9 cellular contexts compared by ENCODE assay signal in the genomic region with DNA sequence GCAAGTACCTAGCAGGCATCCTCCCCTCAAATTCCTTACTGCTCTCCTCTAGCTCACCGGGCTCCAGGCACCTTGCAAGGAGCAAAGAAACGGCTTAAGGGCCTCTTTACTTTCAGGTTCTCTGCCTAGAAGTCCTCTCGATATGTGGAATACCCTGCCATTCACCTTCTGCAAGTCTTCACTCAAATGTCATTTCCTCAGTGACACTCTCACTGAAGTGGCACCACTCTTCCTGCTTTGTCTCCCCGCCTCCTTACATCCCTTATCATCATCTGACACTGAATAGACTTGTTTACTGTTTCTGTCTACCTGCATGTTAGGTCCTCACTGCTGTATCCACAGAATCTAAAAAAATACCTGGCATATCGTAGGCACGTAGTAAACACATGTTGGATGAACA. TPM values are rescaled to one million over a fixed set of nuclear protein-coding genes. Genes with fewer than 3 reads are reported as not detected.
A peak's percentile ranks its signal among the peaks of the same experiment; 100 is the strongest.
DNase-seq lines count a peak whose midpoint lies in the region; ATAC-seq and TF ChIP-seq lines count a peak whose summit lies in the region.
"Had no signal": no experiment of that assay in that cellular context is flagged by ENCODE, and none has a peak within 500 bp of the region (broad histone marks: within the 10 kb centered on the region; RNA-seq: fewer than 3 reads in every experiment).

No MANE protein-coding gene starts in this region.

- H3K27me3 Mint-ChIP-seq in natural killer cell treated with Interleukin-12 subunit alpha and Interleukin-12 subunit beta and Interleukin-15 and Interleukin-18, amount 100 ng/mL, for 72 hours = no peaks in the 10 kb centered on the region

- H3K27ac ChIP-seq in MM.1S (ENCODE audit: low read length) (peak overlapping the region; percentile 62; the same call in 1 of the 2 replicates), coronary artery (peak overlapping the region; percentile 2 to 88), substantia nigra (ENCODE audit: low read depth, low read length, poor library complexity, severe bottlenecking) (no peak overlapping the region)

- H3K4me3 Mint-ChIP-seq in natural killer cell treated with Interleukin-12 subunit alpha and Interleukin-12 subunit beta and Interleukin-15 and Interleukin-18, amount 100 ng/mL, for 72 hours = peak overlapping the region; percentile 87

- H3K9me3 Mint-ChIP-seq in natural killer cell treated with Interleukin-12 subunit alpha and Interleukin-12 subunit beta and Interleukin-15 and Interleukin-18, amount 100 ng/mL, for 72 hours = no peaks in the 10 kb centered on the region

- H3K9ac ChIP-seq in MM.1S (ENCODE audit: low read length) = peak overlapping the region; percentile 81

- H2AFZ ChIP-seq in MM.1S (ENCODE audit: low read length) = 0 out of 2 replicates have a peak overlapping the region, but pooled peaks have one; percentile 87

- TF ChIP-seq CTCF in BJ (IDR thresholded peaks at IDR 0.05; ENCODE audit: insufficient read depth, low read depth, low read length) (no peak), MM.1S (IDR thresholded peaks at IDR 0.05; ENCODE audit: low read length) (no peak), coronary artery (IDR thresholded peaks at IDR 0.05) (no peak)

- CTCF ChIA-PET in BJ (lab: Yijun Ruan, JAX) = interaction anchor here (2.6 kb wide), 1 partner anchor 48 kb away, joined by 10 read pairs; no protein-coding TSS in a partner anchor

- H3K27me3 ChIP-seq in BJ (ENCODE audit: control insufficient read depth, insufficient read depth, low read length) = no peaks in the 10 kb centered on the region
- H3K27me3 ChIP-seq in MM.1S (replicated peaks; ENCODE audit: insufficient read depth, low read length) = no peaks in the 10 kb centered on the region

- H3K27ac Mint-ChIP-seq in natural killer cell treated with Interleukin-12 subunit alpha and Interleukin-12 subunit beta and Interleukin-15 and Interleukin-18, amount 100 ng/mL, for 72 hours = peak overlapping the region; percentile 86 to 90

- POLR2A ChIA-PET in BJ (lab: Charles Lee) = no interaction called here

- H3K79me2 ChIP-seq in MM.1S (ENCODE audit: low read length) = peaks cover 93% of the 10 kb centered on the region

- H3K4me1 ChIP-seq in MM.1S (ENCODE audit: low read length) = peaks cover 32% of the 10 kb centered on the region

- H3K4me2 ChIP-seq in MM.1S (ENCODE audit: low read depth, low read length) = peak overlapping the region; percentile 85

- ATAC-seq in natural killer cell treated with Interleukin-12 subunit alpha and Interleukin-12 subunit beta and Interleukin-15 and Interleukin-18, amount 100 ng/mL, for 72 hours = no peak
- no peak for ATAC-seq in HG03442 (IDR thresholded peaks at IDR 0.05; ENCODE audit: unreplicated experiment)

- H3K9me3 ChIP-seq in MM.1S (replicated peaks; ENCODE audit: insufficient read depth, low read length) = no peaks in the 10 kb centered on the region

- peaks cover 6% of the 10 kb centered on the region for H3K36me3 Mint-ChIP-seq in natural killer cell treated with Interleukin-12 subunit alpha and Interleukin-12 subunit beta and Interleukin-15 and Interleukin-18, amount 100 ng/mL, for 72 hours

- H4K20me1 ChIP-seq in MM.1S (ENCODE audit: insufficient read depth, low read length) = no peaks in the 10 kb centered on the region

- H3K4me3 ChIP-seq in BJ (ENCODE audit: low read depth, low read length) = peak overlapping the region; percentile 98
- peak overlapping the region; percentile 99 for H3K4me3 ChIP-seq in MM.1S (ENCODE audit: low read length)
- H3K4me3 ChIP-seq in coronary artery = peak overlapping the region; percentile 91

- peaks cover 2% of the 10 kb centered on the region for H3K36me3 ChIP-seq in BJ (ENCODE audit: control insufficient read depth, insufficient read depth, low read length)
- H3K36me3 ChIP-seq in MM.1S (replicated peaks; ENCODE audit: insufficient read depth, low read length) = no peaks in the 10 kb centered on the region; the same call in 1 of the 2 replicates

- peaks cover 31% of the 10 kb centered on the region for H3F3A ChIP-seq in MM.1S (ENCODE audit: insufficient read depth, low read length)

- H3K9me2 ChIP-seq in MM.1S (replicated peaks; ENCODE audit: insufficient read depth, low read length) = no peaks in the 10 kb centered on the region

- H3K4me1 Mint-ChIP-seq in natural killer cell treated with Interleukin-12 subunit alpha and Interleukin-12 subunit beta and Interleukin-15 and Interleukin-18, amount 100 ng/mL, for 72 hours (ENCODE audit: low read depth in 2 of 2) = peaks cover 25 to 26% of the 10 kb centered on the region in 2 donors

- DNase-seq in BJ (ENCODE audit: low read depth) (no peak), MM.1S (peak; percentile 30), coronary artery (ENCODE audit: low spot score) (no peak), NCI-H2196 treated with DMSO at 0.1 percent for 48 hours (lab: John Stamatoyannopoulos, UW; ENCODE audit: unreplicated experiment) (no peak), NCI-H187 treated with DMSO at 0.1 percent for 48 hours (lab: John Stamatoyannopoulos, UW) (no peak), substantia nigra (lab: John Stamatoyannopoulos, UW) (no peak)
- DNase-seq in natural killer cell treated with Interleukin-12 subunit alpha and Interleukin-12 subunit beta and Interleukin-15 and Interleukin-18, amount 100 ng/mL, for 72 hours (ENCODE audit: low spot score) = no peak
- DNase-seq: midbrain had no signal

RNA-seq across cellular contexts. Expression of a gene that starts 0.9 kb away (rescaled TPM):
- polyA plus RNA-seq in BJ (2011; rRNA removed) = 5.3 and 6.9 TPM in 2 replicates
- 3.6 and 3.7 TPM in 2 replicates for polyA minus RNA-seq in BJ (2011; rRNA and poly(A)+ RNA removed)
- 10 to 100 TPM; 25.8 to 27.9 TPM for total RNA-seq in natural killer cell treated with Interleukin-12 subunit alpha and Interleukin-12 subunit beta and Interleukin-15 and Interleukin-18, amount 100 ng/mL, for 72 hours

RNA-seq across cellular contexts. Expression of a gene that starts 1.0 kb away (rescaled TPM):
- polyA plus RNA-seq in BJ (2011; rRNA removed) = 24.0 and 40.0 TPM in 2 replicates
- polyA minus RNA-seq in BJ (2011; rRNA and poly(A)+ RNA removed) = 21.3 and 41.6 TPM in 2 replicates
- 10 to 100 TPM; 45.7 to 90.9 TPM for total RNA-seq in natural killer cell treated with Interleukin-12 subunit alpha and Interleukin-12 subunit beta and Interleukin-15 and Interleukin-18, amount 100 ng/mL, for 72 hours

RNA-seq across cellular contexts. Expression of a gene that starts 45.5 kb away (rescaled TPM):
- polyA plus RNA-seq in BJ (2011; rRNA removed) = 45.7 and 51.2 TPM in 2 replicates
- 50.0 and 83.9 TPM in 2 replicates for polyA minus RNA-seq in BJ (2011; rRNA and poly(A)+ RNA removed)
- 100 to 1,000 TPM in 1 of 2 donors, 10 to 100 TPM in 1; 56.2 to 111 TPM for total RNA-seq in natural killer cell treated with Interleukin-12 subunit alpha and Interleukin-12 subunit beta and Interleukin-15 and Interleukin-18, amount 100 ng/mL, for 72 hours
